Comparison of ENCODE assay signal across 8 cellular contexts in genomic region chr4:153750197-153750817, GRCh38. TPM values are rescaled to one million over a fixed set of nuclear protein-coding genes. Genes with fewer than 3 reads are reported as not detected.
DNase-seq lines count a peak whose midpoint lies in the region; ATAC-seq, FAIRE-seq and TF ChIP-seq lines count a peak whose summit lies in the region.

No MANE protein-coding gene starts in this region.

- H3K27ac Mint-ChIP-seq in chondrocyte (ENCODE audit: unreplicated experiment): no peak overlapping the region

- H3K4me1 Mint-ChIP-seq in chondrocyte (ENCODE audit: low read depth): peaks cover 25% of the 10 kb centered on the region

- H3K4me1 ChIP-seq in right lobe of liver: no peaks in the 10 kb centered on the region

- H3K27ac ChIP-seq in right lobe of liver: no peak overlapping the region

- no peaks in the 10 kb centered on the region for H3K36me3 ChIP-seq in right lobe of liver

- 25% methylated on average over 5 of the region's 5 CpGs for WGBS in right lobe of liver (ENCODE audit: insufficient coverage, low coverage, low lambda C conversion rate, missing lambda C conversion rate)

- TF ChIP-seq POLR2A in GM12891 (IDR thresholded peaks at IDR 0.05; ENCODE audit: low read depth, low read length): no peak
- TF ChIP-seq POLR2A in right lobe of liver (IDR thresholded peaks at IDR 0.05): no peak

- H3K27me3 ChIP-seq in right lobe of liver: no peaks in the 10 kb centered on the region

- peak; percentile 86 for ATAC-seq in HG02981 (IDR thresholded peaks at IDR 0.05; ENCODE audit: unreplicated experiment)
- ATAC-seq in right lobe of liver: peak; percentile 93 to 97 (median 95)

- TF ChIP-seq CTCF in chondrocyte (IDR thresholded peaks at IDR 0.05) (peak; percentile 95), right lobe of liver (IDR thresholded peaks at IDR 0.05) (peak; percentile 71 to 76 (median 73))

- peaks cover 2% of the 10 kb centered on the region for H3K27me3 Mint-ChIP-seq in chondrocyte (ENCODE audit: low read depth)

- DNase-seq in A172 (ENCODE audit: low spot score) (peak; percentile 59), GM12891 (ENCODE audit: insufficient read length, low spot score) (peak; percentile 34), NCI-H2227 treated with DMSO at 0.1 percent for 48 hours (lab: John Stamatoyannopoulos, UW) (peak; percentile 57), chondrocyte (ENCODE audit: low spot score) (no peak), right lobe of liver (peak in 1 of 3 donors; percentile 75)
- peak; percentile 51 for DNase-seq in activated CD4-positive, CD25-positive, alpha-beta regulatory T cell treated with anti-CD3 and anti-CD28 coated beads, Interleukin-2, amount 50 U/mL, for 72 hours
- DNase-seq in stimulated activated CD8-positive, alpha-beta memory T cell treated with anti-CD3 and anti-CD28 coated beads, Interleukin-12 subunit alpha, Interleukin-12 subunit beta, amount 100 ng/mL, for 4 hours (ENCODE audit: low read depth): peak; percentile 13

- H3K4me3 Mint-ChIP-seq in chondrocyte (ENCODE audit: unreplicated experiment): no peak overlapping the region

- no peaks in the 10 kb centered on the region for H3K9me3 ChIP-seq in right lobe of liver

- peak; percentile 66 for FAIRE-seq in GM12891 (lab: Jason Lieb, UNC)

- peaks cover 3% of the 10 kb centered on the region for H3K9me3 Mint-ChIP-seq in chondrocyte (ENCODE audit: low read depth)

- H3K4me3 ChIP-seq in right lobe of liver: no peak overlapping the region

- intact Hi-C loops in right lobe of liver (cut with DNase I): loop anchor here in 1 of 2 donors (10.0 kb wide), 1 partner anchor 116 kb away; no protein-coding TSS in a partner anchor

- no peaks in the 10 kb centered on the region for H3K36me3 Mint-ChIP-seq in chondrocyte (ENCODE audit: low read depth)

TF ChIP-seq in GM12891, 5 proteins besides CTCF, POLR2A, EP300 and RAD21:
- TF ChIP-seq POU2F2 (IDR thresholded peaks at IDR 0.05; ENCODE audit: low read depth, low read length): no peak

RNA-seq across cellular contexts. Expression of gene RNF175, which starts 9.5 kb away (rescaled TPM):
- total RNA-seq in A172 (2014; rRNA removed; shearing (Covaris generic)): not detected in 2 replicates
- not detected for polyA plus RNA-seq in GM12891 (2012; ENCODE audit: low read depth, missing spikeins)
- total RNA-seq in chondrocyte (0.62 to 1.2 TPM (median 0.99 TPM) in 3 replicates), right lobe of liver (under 1 TPM in 1 of 6 experiments, not detected in 5; 0.20 TPM)

RNA-seq across cellular contexts. Expression of gene SFRP2, which starts 38.6 kb away (rescaled TPM):
- total RNA-seq in A172 (2014; rRNA removed; shearing (Covaris generic)): not detected in 2 replicates
- polyA plus RNA-seq in GM12891 (2012; ENCODE audit: low read depth, missing spikeins): not detected
- total RNA-seq in chondrocyte (120 to 233 TPM (median 130 TPM) in 3 replicates), right lobe of liver (not detected)

Comparison
In these comparisons a context has a peak if more than half of its experiments do, and no peak if none do; other contexts are left out.
1. RNA of gene SFRP2, which starts 38.6 kb away (total RNA-seq): 120 to 233 TPM in chondrocyte; not detected in A172 and not detected in right lobe of liver; every median in the first group is over 100 times any median in the second.